Comparison of ENCODE assay signal across 19 cellular contexts in the genomic region with DNA sequence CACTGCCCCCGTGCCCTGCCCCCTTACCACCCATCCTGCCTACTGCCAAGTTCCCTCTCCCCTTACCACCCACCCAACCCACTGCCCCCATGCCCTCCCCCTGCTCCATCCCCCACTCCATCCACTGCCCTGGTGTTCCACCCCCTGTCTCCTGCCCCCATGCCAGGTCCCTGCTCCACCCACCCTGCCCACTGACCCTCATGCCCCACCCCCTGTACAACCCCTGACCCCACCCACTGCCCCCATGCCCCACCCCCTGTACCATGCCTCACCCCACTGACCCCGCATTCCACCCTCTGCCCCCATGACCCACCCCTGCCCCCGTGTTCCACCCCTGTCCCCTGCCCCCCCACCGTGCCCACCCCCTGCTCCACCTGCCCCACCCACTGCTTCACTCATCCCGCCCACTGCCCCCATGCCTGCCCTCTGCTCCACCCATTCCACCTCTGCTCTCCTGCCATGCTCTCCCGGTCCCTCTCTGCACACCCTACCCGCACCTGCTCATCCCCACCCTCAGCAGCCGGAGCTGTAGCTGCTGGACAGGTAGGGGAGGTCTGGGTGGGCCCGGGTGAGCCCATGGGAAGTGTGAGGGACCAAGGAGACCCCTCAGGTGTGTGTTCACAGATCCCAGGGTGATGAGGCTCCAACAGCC.
"Had no signal": no experiment of that assay in that cellular context is flagged by ENCODE, and none has a peak within 500 bp of the region (broad histone marks: within the 10 kb centered on the region; RNA-seq: fewer than 3 reads in every experiment).

No MANE protein-coding gene starts in this region.

- H2AFZ ChIP-seq: parathyroid adenoma had no signal

- H3K9me3 ChIP-seq: heart left ventricle, left ventricle myocardium inferior, neutrophil, tibial nerve had no signal

- H3K4me3 ChIP-seq: cardiac muscle cell, heart left ventricle, left ventricle myocardium inferior, tibial nerve had no signal

- H3K79me2 ChIP-seq: parathyroid adenoma had no signal

- DNase-seq: activated B cell treated with CpG ODN at 0.5 μM for 24 hours; activated CD4-positive, alpha-beta T cell treated with anti-CD3 and anti-CD28 coated beads, Interleukin-2, amount 10 ng/mL, durations not matched to agents 24 days and 14 days; activated CD8-positive, alpha-beta memory T cell treated with anti-CD3 and anti-CD28 coated beads, Interleukin-2, amount 50 U/mL, for 48 hours; activated CD8-positive, alpha-beta T cell treated with anti-CD3 and anti-CD28 coated beads, Interleukin-2, amount 10 ng/mL, durations not matched to agents 7 days and 5 days; activated gamma-delta T cell; activated T-cell treated with anti-CD3 and anti-CD28 coated beads, Interleukin-2, amount 50 U/mL, for 72 hours; dorsolateral prefrontal cortex; endodermal cell; heart left ventricle; left ventricle myocardium inferior; stimulated activated CD4-positive, alpha-beta T cell treated with anti-CD3 and anti-CD28 coated beads, Interleukin-1b, Interleukin-23, amount 100 ng/mL, for 48 hours had no signal

- H3K4me1 ChIP-seq: heart left ventricle, left ventricle myocardium inferior, parathyroid adenoma had no signal

- ATAC-seq: activated CD8-positive, alpha-beta T cell treated with anti-CD3 and anti-CD28 coated beads, Interleukin-2, amount 10 ng/mL, durations not matched to agents 7 days and 5 days; activated naive CD4-positive, alpha-beta T cell treated with anti-CD3 and anti-CD28 coated beads, Interleukin-2, amount 50 U/mL, for 72 hours; activated T-cell treated with anti-CD3 and anti-CD28 coated beads, Interleukin-2, amount 50 U/mL, for 72 hours; heart left ventricle; naive thymus-derived CD8-positive, alpha-beta T cell had no signal

- H3K27ac ChIP-seq: cardiac muscle cell, left ventricle myocardium inferior, neutrophil, parathyroid adenoma had no signal

- H3K9ac ChIP-seq: parathyroid adenoma had no signal

- H3K27me3 ChIP-seq: cardiac muscle cell, dorsolateral prefrontal cortex, tibial nerve had no signal

- H3K36me3 ChIP-seq: cardiac muscle cell, heart left ventricle, left ventricle myocardium inferior, neutrophil, tibial nerve had no signal

- FAIRE-seq: frontal cortex, islet of Langerhans had no signal
